Comparison of ENCODE assay signal across 33 cellular contexts in the genomic region with DNA sequence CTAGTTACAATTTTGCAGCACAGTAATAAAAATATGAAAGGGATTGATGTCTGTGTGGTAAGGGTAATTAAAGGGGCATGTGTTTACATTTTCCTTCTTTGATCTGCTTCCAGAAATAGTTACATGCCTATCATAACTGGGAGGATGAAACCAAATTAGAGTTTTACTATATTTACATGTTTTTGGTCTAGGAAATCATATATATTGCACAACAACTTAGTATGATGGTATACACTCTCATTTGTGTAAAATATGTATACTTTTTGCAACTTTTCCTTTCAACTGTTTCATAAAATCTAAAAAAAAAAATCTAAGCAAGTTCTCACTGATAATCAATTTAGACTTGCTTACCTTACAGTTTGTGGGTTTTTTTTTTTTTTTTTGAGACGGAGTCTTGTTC.
"Had no signal": no experiment of that assay in that cellular context is flagged by ENCODE, and none has a peak within 500 bp of the region (broad histone marks: within the 10 kb centered on the region; RNA-seq: fewer than 3 reads in every experiment).

No MANE protein-coding gene starts in this region.

- H3K36me3 ChIP-seq: ascending aorta, breast epithelium, cardiac muscle cell had no signal

- H3K4me3 Mint-ChIP-seq: activated CD4-positive, alpha-beta memory T cell treated with anti-CD3 and anti-CD28 coated beads, Interleukin-2, amount 10 ng/mL, durations not matched to agents 7 days and 5 days; activated CD4-positive, alpha-beta T cell treated with anti-CD3 and anti-CD28 coated beads, Interleukin-2, amount 10 ng/mL, durations not matched to agents 7 days and 5 days; activated naive CD4-positive, alpha-beta T cell treated with anti-CD3 and anti-CD28 coated beads, Interleukin-2, amount 10 ng/mL, durations not matched to agents 7 days and 5 days; activated naive CD8-positive, alpha-beta T cell treated with anti-CD3 and anti-CD28 coated beads, Interleukin-2, amount 10 ng/mL, durations not matched to agents 7 days and 5 days; activated T-cell treated with anti-CD3 and anti-CD28 coated beads, Interleukin-2, amount 50 U/mL, for 24 hours; activated T-cell treated with anti-CD3 and anti-CD28 coated beads, Interleukin-2, amount 50 U/mL, for 72 hours; brain; dendritic cell treated with granulocyte-macrophage colony-stimulating factor and Interleukin-4, amounts not matched to agents 40 ng/mL and 50 ng/mL, for 4 days; endodermal cell; T-helper 17 cell; T-helper 2 cell treated with Interferon-gamma antibody and Interleukin-4, amounts not matched to agents 5 μg/mL and 100 μg/mL, for 36 hours; WTC11 had no signal

- H3K9me3 Mint-ChIP-seq: activated CD4-positive, alpha-beta memory T cell treated with anti-CD3 and anti-CD28 coated beads, Interleukin-2, amount 10 ng/mL, durations not matched to agents 7 days and 5 days; activated CD4-positive, alpha-beta T cell treated with anti-CD3 and anti-CD28 coated beads, Interleukin-2, amount 10 ng/mL, durations not matched to agents 7 days and 5 days; activated naive CD4-positive, alpha-beta T cell treated with anti-CD3 and anti-CD28 coated beads, Interleukin-2, amount 10 ng/mL, durations not matched to agents 7 days and 5 days; activated naive CD4-positive, alpha-beta T cell treated with anti-CD3 and anti-CD28 coated beads, Interleukin-2, amount 50 U/mL, for 72 hours; activated T-cell treated with anti-CD3 and anti-CD28 coated beads, Interleukin-2, amount 50 U/mL, for 24 hours; brain; dendritic cell treated with granulocyte-macrophage colony-stimulating factor and Interleukin-4, amounts not matched to agents 40 ng/mL and 50 ng/mL, for 4 days; T-helper 2 cell treated with Interferon-gamma antibody and Interleukin-4, amounts not matched to agents 5 μg/mL and 100 μg/mL, for 36 hours had no signal

- ATAC-seq: activated naive CD4-positive, alpha-beta T cell treated with anti-CD3 and anti-CD28 coated beads, Interleukin-2, amount 50 U/mL, for 72 hours; activated T-cell treated with anti-CD3 and anti-CD28 coated beads, Interleukin-2, amount 50 U/mL, for 72 hours; esophagus mucosa; T-helper 17 cell; WTC11 had no signal

- H3K4me1 ChIP-seq: breast epithelium had no signal

- FAIRE-seq: frontal cortex had no signal

- H3K9me3 ChIP-seq: ascending aorta, breast epithelium had no signal

- DNase-seq: activated CD4-positive, alpha-beta memory T cell treated with anti-CD3 and anti-CD28 coated beads, Interleukin-2, amount 10 ng/mL, durations not matched to agents 7 days and 5 days; activated CD4-positive, alpha-beta T cell treated with anti-CD3 and anti-CD28 coated beads for 1 hour; activated CD4-positive, alpha-beta T cell treated with anti-CD3 and anti-CD28 coated beads for 4 hours; activated CD4-positive, alpha-beta T cell treated with anti-CD3 and anti-CD28 coated beads, Interleukin-2, amount 10 ng/mL, durations not matched to agents 7 days and 5 days; activated CD4-positive, alpha-beta T cell treated with anti-CD3 and anti-CD28 coated beads, Interleukin-2, amount 50 U/mL, for 4 hours; activated CD8-positive, alpha-beta memory T cell treated with anti-CD3 and anti-CD28 coated beads, Interleukin-2, amount 50 U/mL, for 48 hours; activated gamma-delta T cell; activated naive CD4-positive, alpha-beta T cell; activated naive CD4-positive, alpha-beta T cell treated with anti-CD3 and anti-CD28 coated beads, Interleukin-2, amount 10 ng/mL, durations not matched to agents 7 days and 5 days; activated naive CD8-positive, alpha-beta T cell treated with anti-CD3 and anti-CD28 coated beads, Interleukin-2, amount 10 ng/mL, durations not matched to agents 7 days and 5 days; activated T-cell treated with anti-CD3 and anti-CD28 coated beads for 4 hours; activated T-cell treated with anti-CD3 and anti-CD28 coated beads, Interleukin-2, amount 50 U/mL, for 24 hours; activated T-cell treated with anti-CD3 and anti-CD28 coated beads, Interleukin-2, amount 50 U/mL, for 72 hours; central memory CD4-positive, alpha-beta T cell; cerebellar nuclear complex; dorsolateral prefrontal cortex; effector memory CD4-positive, alpha-beta T cell; endodermal cell; foreskin fibroblast; head of caudate nucleus; T-helper 17 cell; T1000 had no signal

- H3K27ac ChIP-seq: ascending aorta, breast epithelium, cardiac muscle cell, coronary artery, dorsolateral prefrontal cortex had no signal

- H3K4me1 Mint-ChIP-seq: activated CD4-positive, alpha-beta memory T cell treated with anti-CD3 and anti-CD28 coated beads, Interleukin-2, amount 10 ng/mL, durations not matched to agents 7 days and 5 days; activated CD4-positive, alpha-beta T cell treated with anti-CD3 and anti-CD28 coated beads, Interleukin-2, amount 10 ng/mL, durations not matched to agents 7 days and 5 days; activated naive CD4-positive, alpha-beta T cell treated with anti-CD3 and anti-CD28 coated beads, Interleukin-2, amount 10 ng/mL, durations not matched to agents 7 days and 5 days; activated naive CD8-positive, alpha-beta T cell treated with anti-CD3 and anti-CD28 coated beads, Interleukin-2, amount 10 ng/mL, durations not matched to agents 7 days and 5 days; T-helper 17 cell had no signal

- H3K4me3 ChIP-seq: ascending aorta, breast epithelium, cardiac muscle cell, coronary artery, dorsolateral prefrontal cortex had no signal

- H3K36me3 Mint-ChIP-seq: activated naive CD4-positive, alpha-beta T cell treated with anti-CD3 and anti-CD28 coated beads, Interleukin-2, amount 10 ng/mL, durations not matched to agents 7 days and 5 days; activated naive CD4-positive, alpha-beta T cell treated with anti-CD3 and anti-CD28 coated beads, Interleukin-2, amount 50 U/mL, for 72 hours; brain had no signal

- H3K27me3 ChIP-seq: ascending aorta, breast epithelium, cardiac muscle cell, dorsolateral prefrontal cortex had no signal

- H3K27me3 Mint-ChIP-seq: activated CD4-positive, alpha-beta memory T cell treated with anti-CD3 and anti-CD28 coated beads, Interleukin-2, amount 10 ng/mL, durations not matched to agents 7 days and 5 days; activated CD4-positive, alpha-beta T cell treated with anti-CD3 and anti-CD28 coated beads, Interleukin-2, amount 10 ng/mL, durations not matched to agents 7 days and 5 days; dendritic cell treated with granulocyte-macrophage colony-stimulating factor and Interleukin-4, amounts not matched to agents 40 ng/mL and 50 ng/mL, for 4 days had no signal

- H3K27ac Mint-ChIP-seq: activated CD4-positive, alpha-beta memory T cell treated with anti-CD3 and anti-CD28 coated beads, Interleukin-2, amount 10 ng/mL, durations not matched to agents 7 days and 5 days; activated CD4-positive, alpha-beta T cell treated with anti-CD3 and anti-CD28 coated beads, Interleukin-2, amount 10 ng/mL, durations not matched to agents 7 days and 5 days; activated naive CD4-positive, alpha-beta T cell treated with anti-CD3 and anti-CD28 coated beads, Interleukin-2, amount 10 ng/mL, durations not matched to agents 7 days and 5 days; activated naive CD4-positive, alpha-beta T cell treated with anti-CD3 and anti-CD28 coated beads, Interleukin-2, amount 50 U/mL, for 72 hours; activated naive CD8-positive, alpha-beta T cell treated with anti-CD3 and anti-CD28 coated beads, Interleukin-2, amount 10 ng/mL, durations not matched to agents 7 days and 5 days; activated T-cell treated with anti-CD3 and anti-CD28 coated beads, Interleukin-2, amount 50 U/mL, for 24 hours; activated T-cell treated with anti-CD3 and anti-CD28 coated beads, Interleukin-2, amount 50 U/mL, for 72 hours; brain; dendritic cell treated with granulocyte-macrophage colony-stimulating factor and Interleukin-4, amounts not matched to agents 40 ng/mL and 50 ng/mL, for 4 days; endodermal cell; T-helper 17 cell; T-helper 2 cell treated with Interferon-gamma antibody and Interleukin-4, amounts not matched to agents 5 μg/mL and 100 μg/mL, for 36 hours; WTC11 had no signal
